20 cellular contexts compared by ENCODE assay signal in genomic region chr17:66949501-66949900, GRCh38. TPM values are rescaled to one million over a fixed set of nuclear protein-coding genes. Genes with fewer than 3 reads are reported as not detected.
DNase-seq lines count a peak whose midpoint lies in the region; ATAC-seq, FAIRE-seq and TF ChIP-seq lines count a peak whose summit lies in the region.
"Had no signal": no experiment of that assay in that cellular context is flagged by ENCODE, and none has a peak within 500 bp of the region (broad histone marks: within the 10 kb centered on the region; RNA-seq: fewer than 3 reads in every experiment).

No MANE protein-coding gene starts in this region.

- peaks cover 10% of the 10 kb centered on the region for H3F3A ChIP-seq in GM23248 (ENCODE audit: insufficient read depth)

- no peak for FAIRE-seq in pancreas (lab: Jason Lieb, UNC)
- FAIRE-seq: colon, endothelial cell of umbilical vein, G401.6, TTC549 had no signal

- H3K27ac ChIP-seq in BLaER1 treated with 17β-estradiol and CSF1 and Interleukin-3, amounts not matched to agents 10 nM and 100 nM: no peak overlapping the region
- H3K27ac ChIP-seq in GM23248 (no peak overlapping the region), pancreas (no peak overlapping the region)
- H3K27ac ChIP-seq: adrenal gland, heart left ventricle, testis had no signal

- H3K9me3 ChIP-seq in BLaER1 treated with 17β-estradiol and CSF1 and Interleukin-3, amounts not matched to agents 10 nM and 100 nM (replicated peaks in 1 of 11): no peaks in the 10 kb centered on the region
- H3K9me3 ChIP-seq in GM23248 (ENCODE audit: low read depth): no peaks in the 10 kb centered on the region
- no peaks in the 10 kb centered on the region for H3K9me3 ChIP-seq in pancreas
- H3K9me3 ChIP-seq: adrenal gland, heart left ventricle, testis had no signal

- H3K4me3 ChIP-seq in BLaER1 treated with 17β-estradiol and CSF1 and Interleukin-3, amounts not matched to agents 10 nM and 100 nM: no peak overlapping the region
- H3K4me3 ChIP-seq in GM23248: no peak overlapping the region
- H3K4me3 ChIP-seq in pancreas: no peak overlapping the region
- H3K4me3 ChIP-seq: adrenal gland, heart left ventricle, testis had no signal

- H4K20me1 ChIP-seq in BLaER1 treated with 17β-estradiol and CSF1 and Interleukin-3, amounts not matched to agents 10 nM and 100 nM: peaks cover 0 to 9% (median 0%) of the 10 kb centered on the region in 11 experiments; a peak in 1 of 22 replicates
- H4K20me1 ChIP-seq in GM23248 (ENCODE audit: insufficient read depth): no peaks in the 10 kb centered on the region

- no peaks in the 10 kb centered on the region for H3K79me2 ChIP-seq in GM23248 (ENCODE audit: insufficient read depth)

- peaks cover 0 to 38% (median 0%) of the 10 kb centered on the region in 11 experiments; a peak in 5 of 22 replicates for H3K27me3 ChIP-seq in BLaER1 treated with 17β-estradiol and CSF1 and Interleukin-3, amounts not matched to agents 10 nM and 100 nM
- peaks cover 21% of the 10 kb centered on the region for H3K27me3 ChIP-seq in GM23248 (replicated peaks; ENCODE audit: insufficient read depth)
- H3K27me3 ChIP-seq in pancreas: no peaks in the 10 kb centered on the region
- H3K27me3 ChIP-seq: testis had no signal

- intact Hi-C loops in pancreas (cut with DNase I): no loop called here

- ATAC-seq in pancreas (no peak), GM18870 (IDR thresholded peaks at IDR 0.05; ENCODE audit: unreplicated experiment) (no peak)

- no peaks in the 10 kb centered on the region for H3K36me3 ChIP-seq in BLaER1 treated with 17β-estradiol and CSF1 and Interleukin-3, amounts not matched to agents 10 nM and 100 nM
- H3K36me3 ChIP-seq in GM23248 (ENCODE audit: low read depth) (no peaks in the 10 kb centered on the region), pancreas (no peaks in the 10 kb centered on the region)
- H3K36me3 ChIP-seq: adrenal gland, heart left ventricle had no signal

- H3K9me2 ChIP-seq in GM23248 (ENCODE audit: insufficient read depth): no peaks in the 10 kb centered on the region

- in situ Hi-C loops in GM23248 (cut with MboI) (no loop called here), SK-MEL-5 (cut with HindIII; ENCODE audit: low pct_unique_long_range_greater_than_20kb, low sequenced_read_pairs) (no loop called here)

- H2AFZ ChIP-seq in GM23248: no peak overlapping the region

- TF ChIP-seq CTCF in pancreas (IDR thresholded peaks at IDR 0.05): no peak

- H3K9ac ChIP-seq in BLaER1 treated with 17β-estradiol and CSF1 and Interleukin-3, amounts not matched to agents 10 nM and 100 nM: no peak overlapping the region
- no peak overlapping the region for H3K9ac ChIP-seq in GM23248

- peaks cover 38 to 95% (median 68%) of the 10 kb centered on the region in 10 experiments for H3K4me1 ChIP-seq in BLaER1 treated with 17β-estradiol and CSF1 and Interleukin-3, amounts not matched to agents 10 nM and 100 nM
- H3K4me1 ChIP-seq in GM23248 (ENCODE audit: insufficient read depth): peaks cover 34% of the 10 kb centered on the region
- H3K4me1 ChIP-seq in pancreas: no peaks in the 10 kb centered on the region
- H3K4me1 ChIP-seq: heart left ventricle, testis had no signal

- H3K4me2 ChIP-seq in BLaER1 treated with 17β-estradiol and CSF1 and Interleukin-3, amounts not matched to agents 10 nM and 100 nM: peak overlapping the region; percentile 5 to 96 (median 82); a peak in 19 of 22 replicates
- H3K4me2 ChIP-seq in GM23248 (ENCODE audit: unreplicated experiment): peak overlapping the region; percentile 33

- 30 to 32% methylated on average over 10 of the region's 10 CpGs for WGBS in GM23248 (ENCODE audit: low coverage in 1 of 2, low lambda C conversion rate in 2 of 2, missing lambda C conversion rate in 2 of 2), 2 experiments
- WGBS in pancreas, 2 donors: 70 to 73% methylated on average over 10 of the region's 10 CpGs

- DNase-seq in GM23248: peak; percentile 92
- DNase-seq in SK-MEL-5 (ENCODE audit: low read depth, low spot score): peak; percentile 38
- DNase-seq in myocyte (ENCODE audit: low read depth): peak; percentile 58
- no peak for DNase-seq in pancreas
- DNase-seq in mesenteric fat pad (ENCODE audit: low spot score): no peak
- no peak for DNase-seq in NCI-H2171 treated with DMSO at 0.1 percent for 48 hours (lab: John Stamatoyannopoulos, UW)
- DNase-seq: activated CD4-positive, alpha-beta memory T cell treated with anti-CD3 and anti-CD28 coated beads, Interleukin-2, amount 10 ng/mL, durations not matched to agents 7 days and 5 days; adrenal gland; NCI-H1436; NCI-H774; testis had no signal

RNA-seq across cellular contexts. Expression of gene CACNG4, which starts 15.0 kb away (rescaled TPM):
- total RNA-seq in GM23248 (2014; rRNA removed; shearing (Covaris generic)): not detected in 2 replicates
- polyA plus RNA-seq in GM23248 (2016; fragmentation: Nextera tagmentation; extraction: Ambion mirVana): not detected in 2 replicates
- total RNA-seq in SK-MEL-5 (2014; rRNA removed; shearing (Covaris generic)): not detected in 2 replicates
- polyA plus RNA-seq in SK-MEL-5 (2015; cell fraction: cytosol; rRNA removed): not detected in 2 replicates
- not detected in 2 replicates for polyA plus RNA-seq in SK-MEL-5 (2015; cell fraction: nucleus; rRNA removed)
- total RNA-seq in myocyte: 0.05 TPM in 1 of 2 replicates, not detected in the other
- 0.28 TPM for polyA plus RNA-seq in myocyte (2012)
- total RNA-seq in pancreas: under 1 TPM; 0.09 to 0.67 (median 0.24) TPM
- polyA plus RNA-seq in pancreas: 1 to 10 TPM; 1.3 to 4.2 TPM
- total RNA-seq in mesenteric fat pad: not detected
- total RNA-seq: activated CD4-positive, alpha-beta memory T cell treated with anti-CD3 and anti-CD28 coated beads, Interleukin-2, amount 10 ng/mL, durations not matched to agents 7 days and 5 days; endothelial cell of umbilical vein; posterior vena cava had no signal
- polyA plus RNA-seq: CD14-positive monocyte, endothelial cell of umbilical vein had no signal

Comparison
In these comparisons a context has a peak if more than half of its experiments do, and no peak if none do; other contexts are left out.
1. DNase-seq: peak in GM23248 (single experiment), SK-MEL-5 (single experiment) and myocyte (single experiment); none in pancreas (0 of 6), mesenteric fat pad (single experiment) and NCI-H2171 treated with DMSO at 0.1 percent for 48 hours (single experiment).